Comparison of ENCODE assay signal across 8 cellular contexts in genomic region chr6:31971279-31971992, GRCh38. TPM values are rescaled to one million over a fixed set of nuclear protein-coding genes. Genes with fewer than 3 reads are reported as not detected.
A peak's percentile ranks its signal among the peaks of the same experiment; 100 is the strongest.
DNase-seq lines count a peak whose midpoint lies in the region; ATAC-seq lines count a peak whose summit lies in the region.

No MANE protein-coding gene starts in this region.

- peak overlapping the region; percentile 96 for H3K4me3 ChIP-seq in ectodermal cell (ENCODE audit: insufficient read depth, low read depth, low read length)
- peak overlapping the region; percentile 90 for H3K4me3 ChIP-seq in naive thymus-derived CD4-positive, alpha-beta T cell (ENCODE audit: low read length)

- H3K27ac Mint-ChIP-seq in naive thymus-derived CD4-positive, alpha-beta T cell, result peak overlapping the region; percentile 97 to 100 (median 100)

- H3K36me3 ChIP-seq in ectodermal cell (ENCODE audit: control insufficient read depth, insufficient read depth, low read length), result peaks cover 31% of the 10 kb centered on the region
- peaks cover 0 to 42% (median 20%) of the 10 kb centered on the region in 3 experiments for H3K36me3 ChIP-seq in naive thymus-derived CD4-positive, alpha-beta T cell (ENCODE audit: control insufficient read depth in 2 of 3, insufficient read depth in 3 of 3, low read length in 3 of 3)

- peak overlapping the region; percentile 98 for H3K27ac ChIP-seq in ectodermal cell (ENCODE audit: insufficient read depth, low read depth, low read length, poor library complexity, severe bottlenecking)
- peak overlapping the region; percentile 97 for H3K27ac ChIP-seq in naive thymus-derived CD4-positive, alpha-beta T cell (ENCODE audit: low read depth, low read length)

- no peak for ATAC-seq in naive thymus-derived CD4-positive, alpha-beta T cell

- H3K4me1 ChIP-seq in ectodermal cell (ENCODE audit: control insufficient read depth, insufficient read depth, low read length), result peaks cover 7% of the 10 kb centered on the region
- H3K4me1 ChIP-seq in naive thymus-derived CD4-positive, alpha-beta T cell (ENCODE audit: control insufficient read depth in 2 of 2, insufficient read depth in 2 of 2, low read length in 2 of 2), result peaks cover 21 to 22% of the 10 kb centered on the region in 2 donors

- H3K9me3 ChIP-seq in ectodermal cell (ENCODE audit: control insufficient read depth, low read length), result no peaks in the 10 kb centered on the region
- no peaks in the 10 kb centered on the region for H3K9me3 ChIP-seq in naive thymus-derived CD4-positive, alpha-beta T cell (ENCODE audit: control insufficient read depth in 2 of 3, low read length in 3 of 3)

- POLR2A ChIA-PET in naive thymus-derived CD4-positive, alpha-beta T cell (lab: Charles Lee), result interaction anchor here (0.6 to 6.6 kb wide), 14 partner anchors 8 to 1572 kb away, joined by 3 to 108 read pairs (median 4); partner anchors contain the start of genes EHMT2, MRPS18B, NELFE and SKIC2

- H3K4me1 Mint-ChIP-seq in naive thymus-derived CD4-positive, alpha-beta T cell, result peaks cover 20 to 51% (median 42%) of the 10 kb centered on the region in 7 donors

- peaks cover 0 to 7% (median 0%) of the 10 kb centered on the region in 11 donors for H3K9me3 Mint-ChIP-seq in naive thymus-derived CD4-positive, alpha-beta T cell

- DNase-seq in COR-L47 (lab: John Stamatoyannopoulos, UW) (peak; percentile 34), NCI-H2227 (lab: John Stamatoyannopoulos, UW; ENCODE audit: unreplicated experiment) (peak; percentile 64), NAMALWA (ENCODE audit: low spot score) (no peak), GOT3 (lab: John Stamatoyannopoulos, UW) (no peak), SHP77 treated with DMSO at 0.1 percent for 48 hours (lab: John Stamatoyannopoulos, UW) (no peak), NCI-H1436 treated with DMSO at 0.1 percent for 48 hours (lab: John Stamatoyannopoulos, UW) (no peak)
- DNase-seq in naive thymus-derived CD4-positive, alpha-beta T cell, result peak in 1 of 9 donors; percentile 20

- WGBS in ectodermal cell, 2 experiments, result 57% methylated on average over 29 of the region's 29 CpGs

- H3K27me3 ChIP-seq in ectodermal cell (ENCODE audit: control insufficient read depth, insufficient read depth, low read length, poor library complexity, severe bottlenecking), result no peaks in the 10 kb centered on the region
- H3K27me3 ChIP-seq in naive thymus-derived CD4-positive, alpha-beta T cell (ENCODE audit: control insufficient read depth in 2 of 2, insufficient read depth in 2 of 2, low read length in 2 of 2), result no peaks in the 10 kb centered on the region

- peak overlapping the region; percentile 86 to 99 (median 99) for H3K4me3 Mint-ChIP-seq in naive thymus-derived CD4-positive, alpha-beta T cell

- intact Hi-C loops in naive thymus-derived CD4-positive, alpha-beta T cell (cut with micrococcal nuclease), result loop anchor here in 1 of 2 donors (10.0 kb wide), 2 partner anchors 107 to 237 kb away; partner anchors contain the start of genes CLIC1 and NEU1

- H3K36me3 Mint-ChIP-seq in naive thymus-derived CD4-positive, alpha-beta T cell, result peaks cover 0 to 30% (median 7%) of the 10 kb centered on the region in 5 donors

- peaks cover 0 to 5% (median 0%) of the 10 kb centered on the region in 5 donors for H3K27me3 Mint-ChIP-seq in naive thymus-derived CD4-positive, alpha-beta T cell

- CTCF ChIA-PET in naive thymus-derived CD4-positive, alpha-beta T cell (lab: Charles Lee), result interaction anchor here (0.6 kb wide), 1 partner anchor 1357 kb away, joined by 3 read pairs; no protein-coding TSS in a partner anchor

RNA-seq across cellular contexts. Expression of gene DXO, which starts 0.5 kb away (rescaled TPM):
- polyA plus RNA-seq in ectodermal cell (2013, experiment 1 of 4), result 30.0 TPM
- 26.2 TPM for polyA plus RNA-seq in ectodermal cell (2013, experiment 2 of 4)
- polyA plus RNA-seq in ectodermal cell (2013, experiment 3 of 4), result 22.0 TPM
- 23.2 TPM for polyA plus RNA-seq in ectodermal cell (2013, experiment 4 of 4)
- total RNA-seq in naive thymus-derived CD4-positive, alpha-beta T cell, result 10 to 100 TPM; 19.3 to 44.3 (median 35.0) TPM
- 10 to 100 TPM; 12.6 to 16.2 TPM for polyA plus RNA-seq in naive thymus-derived CD4-positive, alpha-beta T cell

RNA-seq across cellular contexts. Expression of gene C4A, which starts 10.4 kb away (rescaled TPM):
- 3.7 TPM for polyA plus RNA-seq in ectodermal cell (2013, experiment 1 of 4)
- polyA plus RNA-seq in ectodermal cell (2013, experiment 2 of 4), result 5.9 TPM
- 3.3 TPM for polyA plus RNA-seq in ectodermal cell (2013, experiment 3 of 4)
- 6.2 TPM for polyA plus RNA-seq in ectodermal cell (2013, experiment 4 of 4)
- total RNA-seq in naive thymus-derived CD4-positive, alpha-beta T cell, result 1 to 10 TPM; 3.2 to 9.0 (median 8.0) TPM
- not detected for polyA plus RNA-seq in naive thymus-derived CD4-positive, alpha-beta T cell

RNA-seq across cellular contexts. Expression of gene SKIC2, which starts 12.5 kb away (rescaled TPM):
- 56.2 TPM for polyA plus RNA-seq in ectodermal cell (2013, experiment 1 of 4)
- polyA plus RNA-seq in ectodermal cell (2013, experiment 2 of 4), result 59.8 TPM
- 40.6 TPM for polyA plus RNA-seq in ectodermal cell (2013, experiment 3 of 4)
- 50.9 TPM for polyA plus RNA-seq in ectodermal cell (2013, experiment 4 of 4)
- 100 to 1,000 TPM in 3 of 5 experiments, 10 to 100 TPM in 2; 85.6 to 139 (median 101) TPM for total RNA-seq in naive thymus-derived CD4-positive, alpha-beta T cell
- polyA plus RNA-seq in naive thymus-derived CD4-positive, alpha-beta T cell, result 10 to 100 TPM; 20.1 to 23.5 TPM

RNA-seq across cellular contexts. Expression of gene NELFE, which starts 12.7 kb away (rescaled TPM):
- 81.4 TPM for polyA plus RNA-seq in ectodermal cell (2013, experiment 1 of 4)
- 93.8 TPM for polyA plus RNA-seq in ectodermal cell (2013, experiment 2 of 4)
- polyA plus RNA-seq in ectodermal cell (2013, experiment 3 of 4), result 84.1 TPM
- polyA plus RNA-seq in ectodermal cell (2013, experiment 4 of 4), result 90.3 TPM
- total RNA-seq in naive thymus-derived CD4-positive, alpha-beta T cell, result 10 to 100 TPM; 47.5 to 71.7 (median 59.1) TPM
- 10 to 100 TPM; 56.5 to 76.6 TPM for polyA plus RNA-seq in naive thymus-derived CD4-positive, alpha-beta T cell

RNA-seq across cellular contexts. Expression of gene CFB, which starts 25.5 kb away (rescaled TPM):
- polyA plus RNA-seq in ectodermal cell (2013, experiment 1 of 4), result 1.5 TPM
- 1.3 TPM for polyA plus RNA-seq in ectodermal cell (2013, experiment 2 of 4)
- 1.0 TPM for polyA plus RNA-seq in ectodermal cell (2013, experiment 3 of 4)
- polyA plus RNA-seq in ectodermal cell (2013, experiment 4 of 4), result 1.1 TPM
- total RNA-seq in naive thymus-derived CD4-positive, alpha-beta T cell, result 1 to 10 TPM in 2 of 5 experiments, under 1 TPM in 1, not detected in 2; 0.56 to 1.4 (median 1.1) TPM
- polyA plus RNA-seq in naive thymus-derived CD4-positive, alpha-beta T cell, result 1 to 10 TPM; 1.4 to 1.8 TPM

Comparison
In these comparisons a context has a peak if more than half of its experiments do, and no peak if none do; other contexts are left out.
1. DNase-seq: peak in COR-L47 (single experiment) and NCI-H2227 (single experiment); none in NAMALWA (single experiment), GOT3 (single experiment), SHP77 treated with DMSO at 0.1 percent for 48 hours (single experiment) and NCI-H1436 treated with DMSO at 0.1 percent for 48 hours (single experiment).